ENCODE assay signal across 22 cellular contexts in genomic region chr12:3768911-3769447, GRCh38. TPM values are rescaled to one million over a fixed set of nuclear protein-coding genes. Genes with fewer than 3 reads are reported as not detected.
DNase-seq lines count a peak whose midpoint lies in the region; ATAC-seq, FAIRE-seq and TF ChIP-seq lines count a peak whose summit lies in the region.
"Had no signal": no experiment of that assay in that cellular context is flagged by ENCODE, and none has a peak within 500 bp of the region (broad histone marks: within the 10 kb centered on the region; RNA-seq: fewer than 3 reads in every experiment).

No MANE protein-coding gene starts in this region.

- no peak overlapping the region for H2AFZ ChIP-seq in HepG2 (ENCODE audit: low read length)
- H2AFZ ChIP-seq: GM23338 had no signal

- ATAC-seq in right lobe of liver (peak; percentile 42 to 71 (median 58)), HepG2 (no peak), HG03442 (IDR thresholded peaks at IDR 0.05; ENCODE audit: unreplicated experiment) (no peak)
- ATAC-seq: CD8-positive, alpha-beta T cell; GM23338; K562 had no signal

- POLR2A ChIA-PET in HepG2 (lab: Yijun Ruan, JAX), result no interaction called here
- POLR2A ChIA-PET in HEK293T (lab: Yijun Ruan, JAX), result no interaction called here

- in situ Hi-C loops in HepG2 (cut with HindIII; ENCODE audit: extremely low pct_ligation_motif_present, low pct_unique_long_range_greater_than_20kb), result no loop called here

- H3K4me2 ChIP-seq in HepG2 (ENCODE audit: low read depth, low read length), result no peak overlapping the region
- H3K4me2 ChIP-seq: BLaER1 treated with 17β-estradiol and CSF1 and Interleukin-3, amounts not matched to agents 10 nM and 100 nM; GM23338 had no signal

- TF ChIP-seq CTCF in right lobe of liver (IDR thresholded peaks at IDR 0.05) (no peak), HepG2 (CRISPR knock-in tag; IDR thresholded peaks at IDR 0.05) (no peak), mesothelial cell of epicardium (IDR thresholded peaks at IDR 0.05; ENCODE audit: unreplicated experiment) (no peak)

- H3K27me3 Mint-ChIP-seq in mesothelial cell of epicardium (ENCODE audit: low read depth), result peaks cover 8% of the 10 kb centered on the region
- H3K27me3 Mint-ChIP-seq: B cell had no signal

- no peak overlapping the region for H3K4me3 Mint-ChIP-seq in mesothelial cell of epicardium
- H3K4me3 Mint-ChIP-seq: B cell; CD8-positive, alpha-beta T cell; GM23338; HFFc6 had no signal

- H3K4me3 ChIP-seq in right lobe of liver, result no peak overlapping the region
- H3K4me3 ChIP-seq in HepG2 (replicated peaks in 1 of 3; ENCODE audit: insufficient read depth in 1 of 3, low read depth in 2 of 3, low read length in 3 of 3), result no peak overlapping the region
- H3K4me3 ChIP-seq: BLaER1 treated with 17β-estradiol and CSF1 and Interleukin-3, amounts not matched to agents 10 nM and 100 nM; GM23338; K562 had no signal

- TF ChIP-seq RAD21 in HepG2 (CRISPR knock-in tag; IDR thresholded peaks at IDR 0.05), result no peak

- H3K4me1 ChIP-seq in right lobe of liver (no peaks in the 10 kb centered on the region), HepG2 (ENCODE audit: insufficient read depth, low read length) (no peaks in the 10 kb centered on the region)

- H3K9ac ChIP-seq in HepG2 (ENCODE audit: insufficient read depth, low read depth, low read length), result no peak overlapping the region
- H3K9ac ChIP-seq: BLaER1 treated with 17β-estradiol and CSF1 and Interleukin-3, amounts not matched to agents 10 nM and 100 nM had no signal

- H3K9me3 Mint-ChIP-seq in mesothelial cell of epicardium, result peaks cover 3% of the 10 kb centered on the region
- H3K9me3 Mint-ChIP-seq: CD8-positive, alpha-beta T cell; GM23338; HFFc6 had no signal

- 29% methylated on average over 3 of the region's 3 CpGs for WGBS in right lobe of liver (ENCODE audit: insufficient coverage, low coverage, low lambda C conversion rate, missing lambda C conversion rate)
- 25% methylated on average over 3 of the region's 3 CpGs for WGBS in HepG2 (ENCODE audit: low lambda C conversion rate)

- intact Hi-C loops in right lobe of liver (cut with DNase I), result no loop called here
- intact Hi-C loops in HepG2 (cut with micrococcal nuclease; ENCODE audit: unreplicated experiment), result no loop called here

- CTCF ChIA-PET in HepG2 (lab: Yijun Ruan, JAX; ENCODE audit: low intra/inter-chr PET ratio, low total read pairs) (no interaction called here), HEK293T (lab: Yijun Ruan, JAX) (no interaction called here)

- H3K9me3 ChIP-seq in right lobe of liver (no peaks in the 10 kb centered on the region), HepG2 (ENCODE audit: low read length) (no peaks in the 10 kb centered on the region)
- H3K9me3 ChIP-seq: BLaER1 treated with 17β-estradiol and CSF1 and Interleukin-3, amounts not matched to agents 10 nM and 100 nM had no signal

- no peaks in the 10 kb centered on the region for H3K79me2 ChIP-seq in HepG2 (ENCODE audit: insufficient read depth, low read length)

- H3K27me3 ChIP-seq in right lobe of liver (no peaks in the 10 kb centered on the region), HepG2 (ENCODE audit: control insufficient read depth in 1 of 2, insufficient read depth in 2 of 2, low read length in 2 of 2) (no peaks in the 10 kb centered on the region)
- H3K27me3 ChIP-seq: BLaER1 treated with 17β-estradiol and CSF1 and Interleukin-3, amounts not matched to agents 10 nM and 100 nM had no signal

- TF ChIP-seq EP300 in HepG2 (IDR thresholded peaks at IDR 0.05; ENCODE audit: low read depth in 2 of 2, low read length in 2 of 2) (no peak), HepG2 (CRISPR knock-in tag; IDR thresholded peaks at IDR 0.05; ENCODE audit: borderline replicate concordance) (no peak)

- no peak for DNase-seq in right lobe of liver
- no peak for DNase-seq in HepG2 (ENCODE audit: low spot score)
- peak; percentile 28 for DNase-seq in fibroblast of peridontal ligament (ENCODE audit: extremely low read depth)
- DNase-seq in mesothelial cell of epicardium (ENCODE audit: low spot score in 2 of 2, unreplicated experiment in 2 of 2), result no peak
- DNase-seq in HuH-7 (ENCODE audit: low spot score), result no peak
- DNase-seq in HEK293T (ENCODE audit: extremely low spot score), result no peak
- DNase-seq in activated CD8-positive, alpha-beta memory T cell treated with anti-CD3 and anti-CD28 coated beads for 24 hours, result no peak
- DNase-seq: CD8-positive, alpha-beta T cell; DMS153; DMS79; GF-D8; HCEC 1CT; HFFc6; IMR-90 had no signal

- H3K4me1 Mint-ChIP-seq in mesothelial cell of epicardium, result peaks cover 15% of the 10 kb centered on the region
- H3K4me1 Mint-ChIP-seq: B cell had no signal

- no peaks in the 10 kb centered on the region for H3K36me3 ChIP-seq in right lobe of liver
- H3K36me3 ChIP-seq in HepG2 (replicated peaks in 1 of 2; ENCODE audit: control insufficient read depth in 1 of 2, insufficient read depth in 2 of 2, low read length in 2 of 2), result no peaks in the 10 kb centered on the region
- H3K36me3 ChIP-seq: BLaER1 treated with 17β-estradiol and CSF1 and Interleukin-3, amounts not matched to agents 10 nM and 100 nM had no signal

- no TSS peak for BruUV-seq in HepG2 (replicated peaks; lab: Mats Ljungman, UMichigan)

- H4K20me1 ChIP-seq in HepG2 (ENCODE audit: insufficient read depth, low read length), result no peaks in the 10 kb centered on the region
- H4K20me1 ChIP-seq: BLaER1 treated with 17β-estradiol and CSF1 and Interleukin-3, amounts not matched to agents 10 nM and 100 nM had no signal

- H3K27ac ChIP-seq in right lobe of liver (no peak overlapping the region), HepG2 (ENCODE audit: extremely low read length, insufficient read depth, low read length) (no peak overlapping the region)
- H3K27ac ChIP-seq: 22Rv1; BLaER1 treated with 17β-estradiol and CSF1 and Interleukin-3, amounts not matched to agents 10 nM and 100 nM had no signal

- FAIRE-seq in HepG2 (lab: Jason Lieb, UNC), result no peak
- FAIRE-seq: D721Med, H54, K562 had no signal

- peaks cover 1% of the 10 kb centered on the region for H3K36me3 Mint-ChIP-seq in mesothelial cell of epicardium
- H3K36me3 Mint-ChIP-seq: CD8-positive, alpha-beta T cell had no signal

- TF ChIP-seq POLR2A in right lobe of liver (IDR thresholded peaks at IDR 0.05) (no peak), HepG2 (IDR thresholded peaks at IDR 0.05; ENCODE audit: insufficient read depth in 1 of 2, low read depth in 2 of 2, low read length in 2 of 2) (no peak)

- H3K27ac Mint-ChIP-seq in mesothelial cell of epicardium, result peak overlapping the region; percentile 68
- H3K27ac Mint-ChIP-seq: B cell; CD8-positive, alpha-beta T cell; GM23338; HFFc6 had no signal

TF ChIP-seq in HepG2, 621 proteins besides CTCF, POLR2A, EP300 and RAD21 (continues in another document):
- TF ChIP-seq ZNF414 (CRISPR knock-in tag; IDR thresholded peaks at IDR 0.05) (no peak), BORCS8-MEF2B (CRISPR knock-in tag; IDR thresholded peaks at IDR 0.05) (no peak), ZSCAN20 (CRISPR knock-in tag; IDR thresholded peaks at IDR 0.05; ENCODE audit: borderline replicate concordance) (no peak), ZNF841 (CRISPR knock-in tag; IDR thresholded peaks at IDR 0.05; ENCODE audit: borderline replicate concordance) (no peak)

TF ChIP-seq in HEK293T, 16 proteins besides CTCF, POLR2A, EP300 and RAD21 (continues in another document):
- TF ChIP-seq NFRKB (IDR thresholded peaks at IDR 0.05), result no peak
- TF ChIP-seq FOXM1 (IDR thresholded peaks at IDR 0.05; ENCODE audit: borderline replicate concordance), result no peak
- TF ChIP-seq CTBP1 (IDR thresholded peaks at IDR 0.05; ENCODE audit: borderline replicate concordance), result no peak
- TF ChIP-seq BHLHE40 (IDR thresholded peaks at IDR 0.05; ENCODE audit: borderline replicate concordance), result no peak
- TF ChIP-seq LEF1 (IDR thresholded peaks at IDR 0.05; ENCODE audit: borderline replicate concordance), result no peak
- no peak for TF ChIP-seq ELF4 (IDR thresholded peaks at IDR 0.05)
- no peak for TF ChIP-seq PKNOX1 (IDR thresholded peaks at IDR 0.05)
- no peak for TF ChIP-seq FOXK2 (IDR thresholded peaks at IDR 0.05)
- no peak for TF ChIP-seq SP1 (IDR thresholded peaks at IDR 0.05)
- no peak for TF ChIP-seq TARDBP (IDR thresholded peaks at IDR 0.05)

RNA-seq across cellular contexts. Expression of gene CRACR2A, which starts 16.1 kb away (rescaled TPM):
- total RNA-seq in right lobe of liver (1 to 10 TPM in 3 of 6 experiments, under 1 TPM in 3; 0.43 to 1.5 (median 0.91) TPM), HepG2 (2016; rRNA removed; fragmentation: Illumina TruSeq; extraction: Trizol) (0.20 TPM in 1 of 2 replicates, not detected in the other), mesothelial cell of epicardium (1.0 to 1.2 TPM (median 1.1 TPM) in 3 replicates)
- not detected in 2 replicates for total RNA-seq in HepG2 (2016; cell fraction: cytosol; rRNA removed; fragmentation: Illumina TruSeq; extraction: Trizol; ENCODE audit: low read depth)
- 0.09 and 0.12 TPM in 2 replicates for total RNA-seq in HepG2 (2016; cell fraction: insoluble cytoplasmic fraction; rRNA removed; fragmentation: Illumina TruSeq; extraction: Trizol)
- total RNA-seq in HepG2 (2016; cell fraction: membrane; rRNA removed; fragmentation: Illumina TruSeq; extraction: Trizol), result not detected in 2 replicates
- total RNA-seq in HepG2 (2016; cell fraction: nucleus; rRNA removed; fragmentation: Illumina TruSeq; extraction: Trizol), result 0.40 and 0.47 TPM in 2 replicates
- polyA plus RNA-seq in HepG2 (2011; rRNA removed), result 0.09 and 0.16 TPM in 2 replicates
- polyA plus RNA-seq in HepG2 (2011; cell fraction: cytosol; rRNA removed), result 0.03 and 0.04 TPM in 2 replicates
- polyA plus RNA-seq in HepG2 (2011; cell fraction: nucleus; rRNA removed), result 0.17 and 0.29 TPM in 2 replicates
- 0.19 and 0.21 TPM in 2 replicates for polyA plus RNA-seq in HepG2 (2012)
- not detected in 2 replicates for polyA plus RNA-seq in HepG2 (2016; cell fraction: cytosol; fragmentation: Illumina TruSeq; extraction: Trizol; ENCODE audit: low read depth)
- polyA plus RNA-seq in HepG2 (2016; cell fraction: insoluble cytoplasmic fraction; fragmentation: Illumina TruSeq; extraction: Trizol; ENCODE audit: low read depth), result not detected in 2 replicates
- not detected in 2 replicates for polyA plus RNA-seq in HepG2 (2016; cell fraction: membrane; fragmentation: Illumina TruSeq; extraction: Trizol; ENCODE audit: low read depth)
- polyA plus RNA-seq in HepG2 (2016; cell fraction: nucleus; fragmentation: Illumina TruSeq; extraction: Trizol; ENCODE audit: insufficient read depth, low read depth), result 0.55 TPM in 1 of 2 replicates, not detected in the other
- 0.10 TPM in 1 of 2 replicates, not detected in the other for polyA minus RNA-seq in HepG2 (2011; rRNA and poly(A)+ RNA removed; ENCODE audit: low replicate concordance)
- not detected in 2 replicates for polyA minus RNA-seq in HepG2 (2011; cell fraction: cytosol; rRNA and poly(A)+ RNA removed)
- 0.64 and 0.75 TPM in 2 replicates for polyA minus RNA-seq in HepG2 (2011; cell fraction: nucleus; rRNA and poly(A)+ RNA removed)

Comparison
In these comparisons a context has a peak if more than half of its experiments do, and no peak if none do; other contexts are left out.
1. ATAC-seq: peak in right lobe of liver (4 of 4); none in HepG2 (single experiment) and HG03442 (single experiment).